ENCODE assay signal across 1 cellular context in the genomic region with DNA sequence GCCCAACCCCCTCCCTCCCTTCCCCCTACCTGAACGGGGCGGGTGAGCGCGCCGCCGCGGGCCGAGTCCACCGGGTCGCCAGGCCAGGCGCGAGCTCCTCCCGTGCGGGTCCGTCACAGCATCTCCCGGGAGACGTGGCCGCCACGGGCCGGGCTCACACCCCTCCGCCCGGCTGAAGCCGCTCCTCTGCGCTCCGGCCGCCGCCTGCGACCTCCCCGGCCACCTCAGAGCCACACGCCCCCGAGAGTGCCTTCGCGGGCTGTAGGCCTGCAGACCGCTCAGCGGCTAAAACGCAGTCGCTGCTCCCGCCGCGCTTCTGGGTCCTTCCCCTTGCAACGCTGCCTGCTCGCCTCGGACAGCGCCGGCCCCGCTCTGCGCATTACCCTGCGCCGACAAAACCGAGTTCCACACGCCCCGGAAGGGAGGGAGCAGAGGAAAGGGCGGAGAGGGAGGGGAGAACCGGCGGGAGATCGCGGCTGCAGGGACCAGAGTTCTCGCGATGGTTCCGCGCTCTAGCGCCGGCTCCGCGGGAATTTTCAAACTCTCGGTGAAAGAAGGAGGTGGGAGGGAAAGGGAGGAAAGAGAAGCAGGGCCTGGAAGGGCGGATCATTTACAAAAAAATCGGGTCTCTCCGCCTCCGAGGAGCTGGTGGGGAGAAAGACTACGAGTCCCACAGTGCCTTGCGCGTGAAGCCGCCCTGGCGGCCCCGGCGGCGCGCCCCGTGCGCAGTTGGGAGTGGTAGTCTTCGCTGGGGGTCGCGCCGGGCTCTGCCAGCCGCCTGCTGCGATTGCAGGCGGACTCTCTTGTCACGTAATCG.
TF ChIP-seq lines count a peak whose summit lies in the region.

A gene with protein sequence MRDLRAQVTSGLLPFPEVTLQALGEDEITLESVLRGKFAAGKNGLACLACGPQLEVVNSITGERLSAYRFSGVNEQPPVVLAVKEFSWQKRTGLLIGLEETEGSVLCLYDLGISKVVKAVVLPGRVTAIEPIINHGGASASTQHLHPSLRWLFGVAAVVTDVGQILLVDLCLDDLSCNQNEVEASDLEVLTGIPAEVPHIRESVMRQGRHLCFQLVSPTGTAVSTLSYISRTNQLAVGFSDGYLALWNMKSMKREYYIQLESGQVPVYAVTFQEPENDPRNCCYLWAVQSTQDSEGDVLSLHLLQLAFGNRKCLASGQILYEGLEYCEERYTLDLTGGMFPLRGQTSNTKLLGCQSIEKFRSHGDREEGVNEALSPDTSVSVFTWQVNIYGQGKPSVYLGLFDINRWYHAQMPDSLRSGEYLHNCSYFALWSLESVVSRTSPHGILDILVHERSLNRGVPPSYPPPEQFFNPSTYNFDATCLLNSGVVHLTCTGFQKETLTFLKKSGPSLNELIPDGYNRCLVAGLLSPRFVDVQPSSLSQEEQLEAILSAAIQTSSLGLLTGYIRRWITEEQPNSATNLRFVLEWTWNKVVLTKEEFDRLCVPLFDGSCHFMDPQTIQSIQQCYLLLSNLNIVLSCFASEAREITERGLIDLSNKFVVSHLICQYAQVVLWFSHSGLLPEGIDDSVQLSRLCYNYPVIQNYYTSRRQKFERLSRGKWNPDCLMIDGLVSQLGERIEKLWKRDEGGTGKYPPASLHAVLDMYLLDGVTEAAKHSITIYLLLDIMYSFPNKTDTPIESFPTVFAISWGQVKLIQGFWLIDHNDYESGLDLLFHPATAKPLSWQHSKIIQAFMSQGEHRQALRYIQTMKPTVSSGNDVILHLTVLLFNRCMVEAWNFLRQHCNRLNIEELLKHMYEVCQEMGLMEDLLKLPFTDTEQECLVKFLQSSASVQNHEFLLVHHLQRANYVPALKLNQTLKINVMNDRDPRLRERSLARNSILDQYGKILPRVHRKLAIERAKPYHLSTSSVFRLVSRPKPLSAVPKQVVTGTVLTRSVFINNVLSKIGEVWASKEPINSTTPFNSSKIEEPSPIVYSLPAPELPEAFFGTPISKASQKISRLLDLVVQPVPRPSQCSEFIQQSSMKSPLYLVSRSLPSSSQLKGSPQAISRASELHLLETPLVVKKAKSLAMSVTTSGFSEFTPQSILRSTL (N-terminal part only) (minus strand): TSS at position 400 of the 817 bp plus-strand sequence. CDS start 13,578 bp downstream, outside the sequence.

TF ChIP-seq in HepG2, 621 proteins besides CTCF, POLR2A, EP300 and RAD21 (continued from another document and continues in another):
- peak; percentile 76 for TF ChIP-seq NR2C2 (CRISPR knock-in tag; IDR thresholded peaks at IDR 0.05; ENCODE audit: borderline replicate concordance)
- no peak for TF ChIP-seq ZBTB42 (CRISPR knock-in tag; IDR thresholded peaks at IDR 0.05)
- TF ChIP-seq SRSF4 (IDR thresholded peaks at IDR 0.05; ENCODE audit: low read depth, low read length, poor library complexity, severe bottlenecking): no peak
- no peak for TF ChIP-seq NFE2L1 (CRISPR knock-in tag; IDR thresholded peaks at IDR 0.05; ENCODE audit: borderline replicate concordance)
- no peak; the same call in 1 of the 2 replicates for TF ChIP-seq TARDBP (CRISPR knock-in tag; IDR thresholded peaks at IDR 0.05)
- TF ChIP-seq PRMT3 (CRISPR knock-in tag; IDR thresholded peaks at IDR 0.05; ENCODE audit: borderline replicate concordance, low read depth): no peak
- peak; percentile 37; the same call in 1 of the 2 replicates for TF ChIP-seq ZNF160 (CRISPR knock-in tag; IDR thresholded peaks at IDR 0.05)
- TF ChIP-seq, protein P1, sequence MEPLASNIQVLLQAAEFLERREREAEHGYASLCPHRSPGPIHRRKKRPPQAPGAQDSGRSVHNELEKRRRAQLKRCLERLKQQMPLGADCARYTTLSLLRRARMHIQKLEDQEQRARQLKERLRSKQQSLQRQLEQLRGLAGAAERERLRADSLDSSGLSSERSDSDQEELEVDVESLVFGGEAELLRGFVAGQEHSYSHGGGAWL (CRISPR knock-in tag; IDR thresholded peaks at IDR 0.05): no peak
- TF ChIP-seq, protein P2, sequence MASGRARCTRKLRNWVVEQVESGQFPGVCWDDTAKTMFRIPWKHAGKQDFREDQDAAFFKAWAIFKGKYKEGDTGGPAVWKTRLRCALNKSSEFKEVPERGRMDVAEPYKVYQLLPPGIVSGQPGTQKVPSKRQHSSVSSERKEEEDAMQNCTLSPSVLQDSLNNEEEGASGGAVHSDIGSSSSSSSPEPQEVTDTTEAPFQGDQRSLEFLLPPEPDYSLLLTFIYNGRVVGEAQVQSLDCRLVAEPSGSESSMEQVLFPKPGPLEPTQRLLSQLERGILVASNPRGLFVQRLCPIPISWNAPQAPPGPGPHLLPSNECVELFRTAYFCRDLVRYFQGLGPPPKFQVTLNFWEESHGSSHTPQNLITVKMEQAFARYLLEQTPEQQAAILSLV (CRISPR knock-in tag; IDR thresholded peaks at IDR 0.05; ENCODE audit: borderline replicate concordance): peak; percentile 57; the same call in 1 of the 2 replicates
- peak; percentile 32; the same call in 1 of the 2 replicates for TF ChIP-seq KLF9 (CRISPR knock-in tag; IDR thresholded peaks at IDR 0.05; ENCODE audit: low read depth)
- no peak for TF ChIP-seq GRHL1 (CRISPR knock-in tag; conservative IDR thresholded peaks at IDR 0.05)
- peak; percentile 33 for TF ChIP-seq FOSL2 (CRISPR knock-in tag; IDR thresholded peaks at IDR 0.05)
- TF ChIP-seq KLF12 (CRISPR knock-in tag; IDR thresholded peaks at IDR 0.05; ENCODE audit: borderline replicate concordance): no peak
- TF ChIP-seq IRX3 (CRISPR knock-in tag; IDR thresholded peaks at IDR 0.05; ENCODE audit: borderline replicate concordance, low read depth): no peak
- TF ChIP-seq, protein P3, sequence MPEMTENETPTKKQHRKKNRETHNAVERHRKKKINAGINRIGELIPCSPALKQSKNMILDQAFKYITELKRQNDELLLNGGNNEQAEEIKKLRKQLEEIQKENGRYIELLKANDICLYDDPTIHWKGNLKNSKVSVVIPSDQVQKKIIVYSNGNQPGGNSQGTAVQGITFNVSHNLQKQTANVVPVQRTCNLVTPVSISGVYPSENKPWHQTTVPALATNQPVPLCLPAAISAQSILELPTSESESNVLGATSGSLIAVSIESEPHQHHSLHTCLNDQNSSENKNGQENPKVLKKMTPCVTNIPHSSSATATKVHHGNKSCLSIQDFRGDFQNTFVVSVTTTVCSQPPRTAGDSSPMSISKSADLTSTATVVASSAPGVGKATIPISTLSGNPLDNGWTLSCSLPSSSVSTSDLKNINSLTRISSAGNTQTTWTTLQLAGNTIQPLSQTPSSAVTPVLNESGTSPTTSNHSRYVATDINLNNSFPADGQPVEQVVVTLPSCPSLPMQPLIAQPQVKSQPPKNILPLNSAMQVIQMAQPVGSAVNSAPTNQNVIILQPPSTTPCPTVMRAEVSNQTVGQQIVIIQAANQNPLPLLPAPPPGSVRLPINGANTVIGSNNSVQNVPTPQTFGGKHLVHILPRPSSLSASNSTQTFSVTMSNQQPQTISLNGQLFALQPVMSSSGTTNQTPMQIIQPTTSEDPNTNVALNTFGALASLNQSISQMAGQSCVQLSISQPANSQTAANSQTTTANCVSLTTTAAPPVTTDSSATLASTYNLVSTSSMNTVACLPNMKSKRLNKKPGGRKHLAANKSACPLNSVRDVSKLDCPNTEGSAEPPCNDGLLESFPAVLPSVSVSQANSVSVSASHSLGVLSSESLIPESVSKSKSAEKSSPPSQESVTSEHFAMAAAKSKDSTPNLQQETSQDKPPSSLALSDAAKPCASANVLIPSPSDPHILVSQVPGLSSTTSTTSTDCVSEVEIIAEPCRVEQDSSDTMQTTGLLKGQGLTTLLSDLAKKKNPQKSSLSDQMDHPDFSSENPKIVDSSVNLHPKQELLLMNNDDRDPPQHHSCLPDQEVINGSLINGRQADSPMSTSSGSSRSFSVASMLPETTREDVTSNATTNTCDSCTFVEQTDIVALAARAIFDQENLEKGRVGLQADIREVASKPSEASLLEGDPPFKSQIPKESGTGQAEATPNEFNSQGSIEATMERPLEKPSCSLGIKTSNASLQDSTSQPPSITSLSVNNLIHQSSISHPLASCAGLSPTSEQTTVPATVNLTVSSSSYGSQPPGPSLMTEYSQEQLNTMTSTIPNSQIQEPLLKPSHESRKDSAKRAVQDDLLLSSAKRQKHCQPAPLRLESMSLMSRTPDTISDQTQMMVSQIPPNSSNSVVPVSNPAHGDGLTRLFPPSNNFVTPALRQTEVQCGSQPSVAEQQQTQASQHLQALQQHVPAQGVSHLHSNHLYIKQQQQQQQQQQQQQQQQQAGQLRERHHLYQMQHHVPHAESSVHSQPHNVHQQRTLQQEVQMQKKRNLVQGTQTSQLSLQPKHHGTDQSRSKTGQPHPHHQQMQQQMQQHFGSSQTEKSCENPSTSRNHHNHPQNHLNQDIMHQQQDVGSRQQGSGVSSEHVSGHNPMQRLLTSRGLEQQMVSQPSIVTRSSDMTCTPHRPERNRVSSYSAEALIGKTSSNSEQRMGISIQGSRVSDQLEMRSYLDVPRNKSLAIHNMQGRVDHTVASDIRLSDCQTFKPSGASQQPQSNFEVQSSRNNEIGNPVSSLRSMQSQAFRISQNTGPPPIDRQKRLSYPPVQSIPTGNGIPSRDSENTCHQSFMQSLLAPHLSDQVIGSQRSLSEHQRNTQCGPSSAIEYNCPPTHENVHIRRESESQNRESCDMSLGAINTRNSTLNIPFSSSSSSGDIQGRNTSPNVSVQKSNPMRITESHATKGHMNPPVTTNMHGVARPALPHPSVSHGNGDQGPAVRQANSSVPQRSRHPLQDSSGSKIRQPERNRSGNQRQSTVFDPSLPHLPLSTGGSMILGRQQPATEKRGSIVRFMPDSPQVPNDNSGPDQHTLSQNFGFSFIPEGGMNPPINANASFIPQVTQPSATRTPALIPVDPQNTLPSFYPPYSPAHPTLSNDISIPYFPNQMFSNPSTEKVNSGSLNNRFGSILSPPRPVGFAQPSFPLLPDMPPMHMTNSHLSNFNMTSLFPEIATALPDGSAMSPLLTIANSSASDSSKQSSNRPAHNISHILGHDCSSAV (CRISPR knock-in tag; IDR thresholded peaks at IDR 0.05; ENCODE audit: borderline replicate concordance): no peak
- peak; percentile 65 for TF ChIP-seq PAXIP1 (CRISPR knock-in tag; conservative IDR thresholded peaks at IDR 0.05)
- no peak for TF ChIP-seq CENPX (CRISPR knock-in tag; IDR thresholded peaks at IDR 0.05)
- TF ChIP-seq ELF4 (CRISPR knock-in tag; IDR thresholded peaks at IDR 0.05; ENCODE audit: borderline replicate concordance): peak; percentile 73; the same call in 1 of the 2 replicates
- TF ChIP-seq ZNF503 (CRISPR knock-in tag; IDR thresholded peaks at IDR 0.05): no peak; the same call in 1 of the 2 replicates
- peak; percentile 93; the same call in 1 of the 2 replicates for TF ChIP-seq ZNF33A (CRISPR knock-in tag; IDR thresholded peaks at IDR 0.05; ENCODE audit: borderline replicate concordance)
- TF ChIP-seq ZNF263 (CRISPR knock-in tag; IDR thresholded peaks at IDR 0.05): no peak
- TF ChIP-seq, protein P4, sequence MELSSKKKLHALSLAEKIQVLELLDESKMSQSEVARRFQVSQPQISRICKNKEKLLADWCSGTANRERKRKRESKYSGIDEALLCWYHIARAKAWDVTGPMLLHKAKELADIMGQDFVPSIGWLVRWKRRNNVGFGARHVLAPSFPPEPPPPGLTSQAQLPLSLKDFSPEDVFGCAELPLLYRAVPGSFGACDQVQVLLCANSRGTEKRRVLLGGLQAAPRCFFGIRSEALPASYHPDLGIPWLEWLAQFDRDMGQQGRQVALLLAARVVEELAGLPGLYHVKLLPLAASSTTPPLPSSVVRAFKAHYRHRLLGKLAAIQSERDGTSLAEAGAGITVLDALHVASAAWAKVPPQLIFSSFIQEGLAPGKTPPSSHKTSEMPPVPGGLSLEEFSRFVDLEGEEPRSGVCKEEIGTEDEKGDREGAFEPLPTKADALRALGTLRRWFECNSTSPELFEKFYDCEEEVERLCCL (CRISPR knock-in tag; IDR thresholded peaks at IDR 0.05; ENCODE audit: borderline replicate concordance): peak; percentile 87; the same call in 1 of the 2 replicates
- no peak for TF ChIP-seq ZNF75D (CRISPR knock-in tag; IDR thresholded peaks at IDR 0.05; ENCODE audit: borderline replicate concordance)
- no peak for TF ChIP-seq GPN1 (CRISPR knock-in tag; IDR thresholded peaks at IDR 0.05; ENCODE audit: borderline replicate concordance)
- TF ChIP-seq CEBPB (IDR thresholded peaks at IDR 0.05; ENCODE audit: borderline replicate concordance, low read depth, low read length): no peak
